27 cellular contexts compared by ENCODE assay signal in the genomic region with DNA sequence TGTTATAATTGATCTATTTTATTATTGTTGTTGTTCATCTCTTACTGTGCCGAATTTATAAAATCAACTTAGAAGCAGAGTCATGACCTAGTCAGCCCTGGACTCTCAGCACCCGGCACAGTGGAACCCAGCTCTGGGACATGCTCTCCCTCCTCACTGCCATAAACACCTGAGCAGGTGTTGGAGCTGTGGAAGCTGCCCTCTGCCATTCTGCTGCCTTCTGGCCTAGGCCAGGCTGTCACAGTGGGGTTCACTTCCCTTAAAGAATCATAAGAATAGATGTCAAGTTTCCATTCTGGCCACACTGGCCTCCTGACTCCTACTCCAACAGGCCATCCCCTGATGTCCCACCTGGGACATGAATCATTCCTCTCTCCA.
DNase-seq lines count a peak whose midpoint lies in the region; ATAC-seq and TF ChIP-seq lines count a peak whose summit lies in the region.
"Had no signal": no experiment of that assay in that cellular context is flagged by ENCODE, and none has a peak within 500 bp of the region (broad histone marks: within the 10 kb centered on the region; RNA-seq: fewer than 3 reads in every experiment).

No MANE protein-coding gene starts in this region.

- H3K27ac ChIP-seq in naive thymus-derived CD4-positive, alpha-beta T cell (ENCODE audit: low read depth, low read length) = no peak overlapping the region
- H3K27ac ChIP-seq in sigmoid colon (no peak overlapping the region), vagina (peak overlapping the region; percentile 65)
- H3K27ac ChIP-seq: BLaER1, GM23248, HL-60, SJSA1 had no signal

- H3K9me3 Mint-ChIP-seq in chondrocyte (ENCODE audit: low read depth) = no peaks in the 10 kb centered on the region
- H3K9me3 Mint-ChIP-seq in naive thymus-derived CD4-positive, alpha-beta T cell = peaks cover 0 to 2% (median 0%) of the 10 kb centered on the region in 11 donors
- H3K9me3 Mint-ChIP-seq: CD4-positive, alpha-beta T cell had no signal

- no peaks in the 10 kb centered on the region for H3K27me3 Mint-ChIP-seq in chondrocyte (ENCODE audit: low read depth)
- peaks cover 0 to 12% (median 0%) of the 10 kb centered on the region in 5 donors for H3K27me3 Mint-ChIP-seq in naive thymus-derived CD4-positive, alpha-beta T cell
- H3K27me3 Mint-ChIP-seq: CD4-positive, alpha-beta T cell had no signal

- no peaks in the 10 kb centered on the region for H3K9me3 ChIP-seq in naive thymus-derived CD4-positive, alpha-beta T cell (ENCODE audit: control insufficient read depth in 2 of 3, low read length in 3 of 3)
- H3K9me3 ChIP-seq in sigmoid colon = no peaks in the 10 kb centered on the region
- H3K9me3 ChIP-seq in vagina = no peaks in the 10 kb centered on the region
- no peaks in the 10 kb centered on the region for H3K9me3 ChIP-seq in MG63
- H3K9me3 ChIP-seq: BLaER1, Peyer's patch, SJSA1 had no signal

- H3K4me1 Mint-ChIP-seq in chondrocyte (ENCODE audit: low read depth) = peaks cover 21% of the 10 kb centered on the region
- peaks cover 5 to 40% (median 30%) of the 10 kb centered on the region in 7 donors for H3K4me1 Mint-ChIP-seq in naive thymus-derived CD4-positive, alpha-beta T cell

- no peaks in the 10 kb centered on the region for H3K27me3 ChIP-seq in naive thymus-derived CD4-positive, alpha-beta T cell (ENCODE audit: control insufficient read depth in 2 of 2, insufficient read depth in 2 of 2, low read length in 2 of 2)
- no peaks in the 10 kb centered on the region for H3K27me3 ChIP-seq in sigmoid colon
- no peaks in the 10 kb centered on the region for H3K27me3 ChIP-seq in vagina
- no peaks in the 10 kb centered on the region for H3K27me3 ChIP-seq in MG63
- H3K27me3 ChIP-seq: BLaER1, Peyer's patch, SJSA1 had no signal

- ATAC-seq in naive thymus-derived CD4-positive, alpha-beta T cell = no peak
- ATAC-seq: GM12878, HepG2, Right ventricle myocardium inferior had no signal

- TF ChIP-seq CTCF in chondrocyte (IDR thresholded peaks at IDR 0.05) (no peak), sigmoid colon (IDR thresholded peaks at IDR 0.05) (no peak), vagina (IDR thresholded peaks at IDR 0.05) (no peak)

- H3K4me1 ChIP-seq in naive thymus-derived CD4-positive, alpha-beta T cell (ENCODE audit: control insufficient read depth in 2 of 2, insufficient read depth in 2 of 2, low read length in 2 of 2) = peaks cover 0 to 19% of the 10 kb centered on the region in 2 donors
- H3K4me1 ChIP-seq in sigmoid colon = peaks cover 0 to 27% (median 22%) of the 10 kb centered on the region in 4 donors
- H3K4me1 ChIP-seq in vagina = peaks cover 35% of the 10 kb centered on the region

- 35 to 88% methylated on average over 2 of the region's 2 CpGs for WGBS in sigmoid colon, 2 donors

- peak; percentile 35 for DNase-seq in chondrocyte (ENCODE audit: low spot score)
- no peak for DNase-seq in naive thymus-derived CD4-positive, alpha-beta T cell
- DNase-seq in sigmoid colon = peak; percentile 41
- DNase-seq in vagina (ENCODE audit: extremely low spot score in 2 of 2) = no peak
- DNase-seq in kidney glomerular epithelial cell (lab: John Stamatoyannopoulos, UW) = no peak
- DNase-seq in dedifferentiated amniotic fluid mesenchymal stem cell (ENCODE audit: extremely low spot score) = no peak
- DNase-seq in MG63 = no peak
- DNase-seq: CD4-positive, alpha-beta T cell; COR-L47; DND-41; GM23248; HCEC 1CT; KG1; NCI-H1105; NCI-H146; NCI-H2081; NCI-H2171; NCI-H345; NCI-H524 treated with DMSO at 0.1 percent for 48 hours; NCI-H82 had no signal

- no peak overlapping the region for H3K4me3 Mint-ChIP-seq in chondrocyte (ENCODE audit: unreplicated experiment)
- H3K4me3 Mint-ChIP-seq in naive thymus-derived CD4-positive, alpha-beta T cell = peak overlapping the region in 3 of 10 donors; percentile 10 to 81 (median 32)
- H3K4me3 Mint-ChIP-seq: CD4-positive, alpha-beta T cell had no signal

- H3K36me3 ChIP-seq in naive thymus-derived CD4-positive, alpha-beta T cell (ENCODE audit: control insufficient read depth in 2 of 3, insufficient read depth in 3 of 3, low read length in 3 of 3) = no peaks in the 10 kb centered on the region
- H3K36me3 ChIP-seq in sigmoid colon (no peaks in the 10 kb centered on the region), vagina (no peaks in the 10 kb centered on the region), MG63 (no peaks in the 10 kb centered on the region)
- H3K36me3 ChIP-seq: BLaER1, Peyer's patch, SJSA1 had no signal

- H3K4me3 ChIP-seq in naive thymus-derived CD4-positive, alpha-beta T cell (ENCODE audit: low read length) = no peak overlapping the region
- no peak overlapping the region for H3K4me3 ChIP-seq in sigmoid colon
- no peak overlapping the region for H3K4me3 ChIP-seq in vagina
- H3K4me3 ChIP-seq in MG63 = no peak overlapping the region
- H3K4me3 ChIP-seq: BLaER1, GM12878, GM23248, Peyer's patch, SJSA1 had no signal

- no peak overlapping the region for H3K27ac Mint-ChIP-seq in chondrocyte (ENCODE audit: unreplicated experiment)
- H3K27ac Mint-ChIP-seq in naive thymus-derived CD4-positive, alpha-beta T cell = peak overlapping the region in 7 of 9 donors; percentile 42 to 96 (median 77)
- H3K27ac Mint-ChIP-seq: CD4-positive, alpha-beta T cell had no signal

- POLR2A ChIA-PET in naive thymus-derived CD4-positive, alpha-beta T cell (lab: Charles Lee) = no interaction called here

- TF ChIP-seq POLR2A in sigmoid colon (IDR thresholded peaks at IDR 0.05) = no peak
- no peak for TF ChIP-seq POLR2A in vagina (IDR thresholded peaks at IDR 0.05)

- TF ChIP-seq EP300 in sigmoid colon (IDR thresholded peaks at IDR 0.05) = no peak

- intact Hi-C loops in naive thymus-derived CD4-positive, alpha-beta T cell (cut with micrococcal nuclease) = no loop called here
- intact Hi-C loops in sigmoid colon (cut with DNase I) (loop anchor here (5.0 kb wide), 1 partner anchor 43 kb away; no protein-coding TSS in a partner anchor), vagina (cut with DNase I) (loop anchor here (10.0 kb wide), 1 partner anchor 51 kb away; no protein-coding TSS in a partner anchor)

- CTCF ChIA-PET in naive thymus-derived CD4-positive, alpha-beta T cell (lab: Charles Lee) = no interaction called here

- no peaks in the 10 kb centered on the region for H3K36me3 Mint-ChIP-seq in chondrocyte (ENCODE audit: low read depth)
- H3K36me3 Mint-ChIP-seq in naive thymus-derived CD4-positive, alpha-beta T cell = no peaks in the 10 kb centered on the region

Comparison
In these comparisons a context has a peak if more than half of its experiments do, and no peak if none do; other contexts are left out.
1. DNase-seq: peak in chondrocyte (single experiment) and sigmoid colon (single experiment); none in naive thymus-derived CD4-positive, alpha-beta T cell (0 of 9), vagina (0 of 2), kidney glomerular epithelial cell (single experiment), dedifferentiated amniotic fluid mesenchymal stem cell (single experiment) and MG63 (single experiment).
2. intact Hi-C loops: an anchor here in sigmoid colon (5.0 kb wide) and vagina (10.0 kb wide); none called in naive thymus-derived CD4-positive, alpha-beta T cell.